8 cellular contexts compared by ENCODE assay signal in the genomic region with DNA sequence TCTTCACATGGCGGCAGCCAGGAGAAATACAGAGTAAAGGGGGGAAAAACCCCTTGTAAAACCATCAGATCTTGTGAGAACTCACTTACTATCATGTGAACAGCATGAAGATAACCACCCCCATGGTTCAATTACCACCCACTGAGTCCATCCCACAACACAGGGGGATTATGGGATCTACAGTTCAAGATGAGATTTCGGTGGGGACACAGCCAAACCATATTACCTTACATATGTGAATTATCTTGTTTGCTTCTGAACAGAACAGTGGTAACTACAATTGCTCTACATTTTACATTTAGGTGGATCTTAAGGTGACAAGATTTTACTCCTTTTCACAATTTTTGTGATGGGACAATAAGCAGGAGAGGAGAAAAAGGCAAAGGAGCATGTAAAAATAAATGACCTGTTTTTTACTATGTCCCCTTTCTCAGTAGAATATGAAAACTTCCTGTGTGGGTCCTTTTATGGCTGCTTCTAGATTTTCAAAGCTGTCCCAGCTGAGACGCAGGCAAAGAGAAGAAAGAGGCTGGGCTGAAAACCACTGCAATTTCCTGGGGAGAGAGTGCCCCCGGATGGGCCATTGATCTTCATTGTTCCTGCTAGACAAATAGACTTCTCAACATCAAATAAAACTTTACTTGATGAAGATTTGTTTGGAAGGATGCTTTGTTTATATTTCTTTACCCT. TPM values are rescaled to one million over a fixed set of nuclear protein-coding genes. Genes with fewer than 3 reads are reported as not detected.
DNase-seq lines count a peak whose midpoint lies in the region; ATAC-seq and TF ChIP-seq lines count a peak whose summit lies in the region.

No MANE protein-coding gene starts in this region.

- peaks cover 10% of the 10 kb centered on the region for H3K4me1 ChIP-seq in neuron (ENCODE audit: insufficient read depth, low read length)

- peak overlapping the region; percentile 23 for H2AFZ ChIP-seq in neuron (ENCODE audit: low read depth, low read length)

- DNase-seq in GDM1 (lab: John Stamatoyannopoulos, UW) = peak; percentile 45
- peak; percentile 20 for DNase-seq in RPMI7951 (ENCODE audit: low read depth)
- peak; percentile 15 for DNase-seq in astrocyte of the spinal cord (ENCODE audit: low read depth, low spot score)
- DNase-seq in GM10248 (ENCODE audit: extremely low spot score) = no peak
- no peak for DNase-seq in NCI-H187 treated with DMSO at 0.1 percent for 48 hours (lab: John Stamatoyannopoulos, UW)
- no peak for DNase-seq in HuH-7.5 (ENCODE audit: low spot score)

- CTCF ChIA-PET in GM10248 (lab: Yijun Ruan, JAX) = interaction anchor here (1.0 kb wide), 1 partner anchor 26 kb away, joined by 3 read pairs; no protein-coding TSS in a partner anchor

- no peaks in the 10 kb centered on the region for H3K9me3 ChIP-seq in neuron (ENCODE audit: low read length)

- no peaks in the 10 kb centered on the region for H3K36me3 ChIP-seq in neuron (ENCODE audit: insufficient read depth, low read length)

- H3K27me3 ChIP-seq in neuron (ENCODE audit: insufficient read depth, low read length) = peaks cover 2% of the 10 kb centered on the region

- POLR2A ChIA-PET in GM10248 (lab: Yijun Ruan, JAX) = no interaction called here

- H3K4me3 ChIP-seq in astrocyte of the spinal cord (ENCODE audit: low read depth, low read length) = no peak overlapping the region
- no peak overlapping the region for H3K4me3 ChIP-seq in neuron (ENCODE audit: low read length)

- no peak for ATAC-seq in GM21526 (IDR thresholded peaks at IDR 0.05; ENCODE audit: low FRiP score, unreplicated experiment)

- TF ChIP-seq CTCF in astrocyte of the spinal cord (IDR thresholded peaks at IDR 0.05; ENCODE audit: low read depth, low read length) (no peak), GM10248 (IDR thresholded peaks at IDR 0.05; ENCODE audit: control extremely low read depth, extremely low read depth, low read depth, missing control alignments) (no peak)

- in situ Hi-C loops in astrocyte of the spinal cord (cut with HindIII; ENCODE audit: low sequenced_read_pairs) = no loop called here

RNA-seq across cellular contexts. Expression of gene PGM2, which starts 45.9 kb away (rescaled TPM):
- total RNA-seq in RPMI7951 (2014; rRNA removed; shearing (Covaris generic)) = 39.8 and 46.6 TPM in 2 replicates

Comparison
In these comparisons a context has a peak if more than half of its experiments do, and no peak if none do; other contexts are left out.
1. DNase-seq: peak in GDM1 (single experiment), RPMI7951 (single experiment) and astrocyte of the spinal cord (single experiment); none in GM10248 (single experiment), NCI-H187 treated with DMSO at 0.1 percent for 48 hours (single experiment) and HuH-7.5 (single experiment).